Comparison of ENCODE assay signal across 21 cellular contexts in genomic region chr6:148340586-148341297, GRCh38. TPM values are rescaled to one million over a fixed set of nuclear protein-coding genes. Genes with fewer than 3 reads are reported as not detected.
"Had no signal": no experiment of that assay in that cellular context is flagged by ENCODE, and none has a peak within 500 bp of the region (broad histone marks: within the 10 kb centered on the region; RNA-seq: fewer than 3 reads in every experiment).

No MANE protein-coding gene starts in this region.

- H3K4me3 Mint-ChIP-seq: activated CD4-positive, alpha-beta memory T cell treated with anti-CD3 and anti-CD28 coated beads, Interleukin-2, amount 10 ng/mL, durations not matched to agents 7 days and 5 days; activated CD8-positive, alpha-beta memory T cell treated with anti-CD3 and anti-CD28 coated beads, Interleukin-2, amount 10 ng/mL, durations not matched to agents 7 days and 5 days; activated naive CD8-positive, alpha-beta T cell treated with anti-CD3 and anti-CD28 coated beads for 36 hours; immature natural killer cell; natural killer cell treated with Interleukin-12 subunit alpha and Interleukin-12 subunit beta and Interleukin-15 and Interleukin-18, amount 100 ng/mL, for 72 hours; stimulated activated naive CD8-positive, alpha-beta T cell treated with anti-CD3 and anti-CD28 coated beads, Interleukin-15, Interleukin-2, amounts not matched to agents 100 ng/mL and 50 ng/mL, for 24 hours; T-helper 2 cell treated with Interferon-gamma antibody and Interleukin-4, amounts not matched to agents 5 μg/mL and 100 μg/mL, for 36 hours had no signal

- H3K27ac Mint-ChIP-seq: activated CD4-positive, alpha-beta memory T cell treated with anti-CD3 and anti-CD28 coated beads, Interleukin-2, amount 10 ng/mL, durations not matched to agents 7 days and 5 days; activated CD8-positive, alpha-beta memory T cell treated with anti-CD3 and anti-CD28 coated beads, Interleukin-2, amount 10 ng/mL, durations not matched to agents 7 days and 5 days; activated naive CD8-positive, alpha-beta T cell treated with anti-CD3 and anti-CD28 coated beads for 36 hours; activated T-helper 17 cell treated with anti-CD3 and anti-CD28 coated beads, Interleukin-2, amount 50 U/mL, for 72 hours; immature natural killer cell; natural killer cell treated with Interleukin-12 subunit alpha and Interleukin-12 subunit beta and Interleukin-15 and Interleukin-18, amount 100 ng/mL, for 72 hours; stimulated activated naive CD8-positive, alpha-beta T cell treated with anti-CD3 and anti-CD28 coated beads, Interleukin-15, Interleukin-2, amounts not matched to agents 100 ng/mL and 50 ng/mL, for 24 hours; T-helper 2 cell treated with Interferon-gamma antibody and Interleukin-4, amounts not matched to agents 5 μg/mL and 100 μg/mL, for 36 hours had no signal

- H3K4me1 Mint-ChIP-seq: activated T-helper 17 cell treated with anti-CD3 and anti-CD28 coated beads, Interleukin-2, amount 50 U/mL, for 72 hours had no signal

- H3K36me3 Mint-ChIP-seq: activated naive CD8-positive, alpha-beta T cell treated with anti-CD3 and anti-CD28 coated beads for 36 hours; immature natural killer cell; natural killer cell treated with Interleukin-12 subunit alpha and Interleukin-12 subunit beta and Interleukin-15 and Interleukin-18, amount 100 ng/mL, for 72 hours had no signal

- H3K27me3 Mint-ChIP-seq: progenitor cell of endocrine pancreas had no signal

- DNase-seq: activated CD4-positive, alpha-beta memory T cell treated with anti-CD3 and anti-CD28 coated beads, Interleukin-2, amount 10 ng/mL, durations not matched to agents 7 days and 5 days; activated CD4-positive, alpha-beta T cell treated with anti-CD3 and anti-CD28 coated beads for 48 hours; activated CD4-positive, CD25-positive, alpha-beta regulatory T cell; activated CD8-positive, alpha-beta memory T cell treated with anti-CD3 and anti-CD28 coated beads, Interleukin-2, amount 10 ng/mL, durations not matched to agents 7 days and 5 days; activated naive CD4-positive, alpha-beta T cell; activated naive CD8-positive, alpha-beta T cell treated with anti-CD3 and anti-CD28 coated beads for 36 hours; amniotic stem cell; dorsolateral prefrontal cortex; foreskin melanocyte; immature natural killer cell; kidney glomerular epithelial cell; SK-N-SH; upper lobe of left lung had no signal

- H3K27me3 ChIP-seq: cardiac muscle cell, right atrium auricular region, upper lobe of left lung had no signal

- H3K36me3 ChIP-seq: cardiac muscle cell, right atrium auricular region, upper lobe of left lung had no signal

- H3K4me3 ChIP-seq: right atrium auricular region, skin epidermis had no signal

- H3K9me3 Mint-ChIP-seq: activated CD4-positive, alpha-beta memory T cell treated with anti-CD3 and anti-CD28 coated beads, Interleukin-2, amount 10 ng/mL, durations not matched to agents 7 days and 5 days; activated naive CD8-positive, alpha-beta T cell treated with anti-CD3 and anti-CD28 coated beads for 36 hours; activated T-helper 17 cell treated with anti-CD3 and anti-CD28 coated beads, Interleukin-2, amount 50 U/mL, for 72 hours; immature natural killer cell; natural killer cell treated with Interleukin-12 subunit alpha and Interleukin-12 subunit beta and Interleukin-15 and Interleukin-18, amount 100 ng/mL, for 72 hours; stimulated activated naive CD8-positive, alpha-beta T cell treated with anti-CD3 and anti-CD28 coated beads, Interleukin-15, Interleukin-2, amounts not matched to agents 100 ng/mL and 50 ng/mL, for 24 hours; T-helper 2 cell treated with Interferon-gamma antibody and Interleukin-4, amounts not matched to agents 5 μg/mL and 100 μg/mL, for 36 hours had no signal

- H3K9me3 ChIP-seq: right atrium auricular region, SK-N-SH, upper lobe of left lung had no signal

- ATAC-seq: activated CD8-positive, alpha-beta memory T cell treated with anti-CD3 and anti-CD28 coated beads, Interleukin-2, amount 10 ng/mL, durations not matched to agents 7 days and 5 days; activated T-helper 17 cell treated with anti-CD3 and anti-CD28 coated beads, Interleukin-2, amount 50 U/mL, for 72 hours; natural killer cell treated with Interleukin-12 subunit alpha and Interleukin-12 subunit beta and Interleukin-15 and Interleukin-18, amount 100 ng/mL, for 72 hours had no signal

RNA-seq across cellular contexts. Expression of gene SASH1, which starts 1.9 kb away (rescaled TPM):
- polyA plus RNA-seq: immature natural killer cell had no signal
